24 cellular contexts compared by ENCODE assay signal in genomic region chr19:28009696-28010095, GRCh38.
DNase-seq lines count a peak whose midpoint lies in the region; ATAC-seq, FAIRE-seq and TF ChIP-seq lines count a peak whose summit lies in the region.
"Had no signal": no experiment of that assay in that cellular context is flagged by ENCODE, and none has a peak within 500 bp of the region (broad histone marks: within the 10 kb centered on the region; RNA-seq: fewer than 3 reads in every experiment).

No MANE protein-coding gene starts in this region.

- H3K36me3 ChIP-seq in GM12878 (ENCODE audit: control insufficient read depth in 2 of 2, insufficient read depth in 2 of 2, low read length in 1 of 2) (no peaks in the 10 kb centered on the region), mesenchymal stem cell (ENCODE audit: control insufficient read depth in 1 of 2, insufficient read depth in 2 of 2, low read depth in 1 of 2, low read length in 2 of 2) (no peaks in the 10 kb centered on the region), upper lobe of right lung (no peaks in the 10 kb centered on the region)
- no peaks in the 10 kb centered on the region for H3K36me3 ChIP-seq in effector memory CD4-positive, alpha-beta T cell (ENCODE audit: control insufficient read depth, insufficient read depth, low read length)
- H3K36me3 ChIP-seq: BLaER1 treated with 17β-estradiol and CSF1 and Interleukin-3, amounts not matched to agents 10 nM and 100 nM; breast epithelium; stomach had no signal

- H3K27ac ChIP-seq in GM12878 (ENCODE audit: control insufficient read depth, insufficient read depth), result no peak overlapping the region
- peak overlapping the region; percentile 59 for H3K27ac ChIP-seq in mesenchymal stem cell (ENCODE audit: low read length, poor library complexity, severe bottlenecking)
- no peak overlapping the region for H3K27ac ChIP-seq in upper lobe of right lung
- H3K27ac ChIP-seq in effector memory CD4-positive, alpha-beta T cell (ENCODE audit: insufficient read depth, low read length, poor library complexity, severe bottlenecking), result no peak overlapping the region
- H3K27ac ChIP-seq: 22Rv1; BLaER1 treated with 17β-estradiol and CSF1 and Interleukin-3, amounts not matched to agents 10 nM and 100 nM; breast epithelium; HL-60; stomach had no signal

- BruUV-seq in GM12878 (replicated peaks; lab: Mats Ljungman, UMichigan), result no TSS peak

- H3K79me2 ChIP-seq in GM12878 (ENCODE audit: control insufficient read depth, insufficient read depth, low read length), result no peaks in the 10 kb centered on the region

- no peak overlapping the region for H3K14ac ChIP-seq in mesenchymal stem cell (ENCODE audit: low read length in 2 of 2)

- no peak overlapping the region for H3K9ac ChIP-seq in GM12878 (ENCODE audit: control insufficient read depth, insufficient read depth, low read length)
- no peak overlapping the region for H3K9ac ChIP-seq in mesenchymal stem cell (ENCODE audit: low read length)
- H3K9ac ChIP-seq: BLaER1 treated with 17β-estradiol and CSF1 and Interleukin-3, amounts not matched to agents 10 nM and 100 nM had no signal

- H3K4me1 ChIP-seq in GM12878 (ENCODE audit: control insufficient read depth, insufficient read depth, low read length), result no peaks in the 10 kb centered on the region; the same call in 1 of the 2 replicates
- H3K4me1 ChIP-seq in mesenchymal stem cell (ENCODE audit: control insufficient read depth, insufficient read depth, low read depth, low read length), result peaks cover 7% of the 10 kb centered on the region
- H3K4me1 ChIP-seq in upper lobe of right lung, result no peaks in the 10 kb centered on the region
- H3K4me1 ChIP-seq in effector memory CD4-positive, alpha-beta T cell (ENCODE audit: control insufficient read depth, insufficient read depth, low read length, poor library complexity, severe bottlenecking), result no peaks in the 10 kb centered on the region
- H3K4me1 ChIP-seq: BLaER1 treated with 17β-estradiol and CSF1 and Interleukin-3, amounts not matched to agents 10 nM and 100 nM; breast epithelium had no signal

- intact Hi-C loops in Right ventricle myocardium inferior (cut with DNase I), result no loop called here
- intact Hi-C loops in cardiac septum (cut with DNase I), result no loop called here
- intact Hi-C loops in GM12878 (cut with micrococcal nuclease; ENCODE audit: unreplicated experiment), result loop anchor here (10.0 kb wide), 1 partner anchor 65 kb away; no protein-coding TSS in a partner anchor
- intact Hi-C loops in upper lobe of right lung (cut with DNase I), result no loop called here

- H3K4me2 ChIP-seq in GM12878 (ENCODE audit: control insufficient read depth, insufficient read depth), result no peak overlapping the region
- H3K4me2 ChIP-seq in mesenchymal stem cell (ENCODE audit: low read length, poor library complexity, severe bottlenecking), result no peak overlapping the region
- H3K4me2 ChIP-seq: BLaER1 treated with 17β-estradiol and CSF1 and Interleukin-3, amounts not matched to agents 10 nM and 100 nM had no signal

- no peak for FAIRE-seq in GM12878 (lab: Jason Lieb, UNC)
- FAIRE-seq: endothelial cell of umbilical vein, GM18507, keratinocyte had no signal

- no peak overlapping the region for H2BK120ac ChIP-seq in mesenchymal stem cell (ENCODE audit: low read depth, low read length)

- no peak overlapping the region for H3K27ac Mint-ChIP-seq in immature natural killer cell
- H3K27ac Mint-ChIP-seq: activated CD4-positive, alpha-beta T cell treated with anti-CD3 and anti-CD28 coated beads, Interleukin-2, amount 10 ng/mL, durations not matched to agents 7 days and 5 days; natural killer cell treated with Interleukin-12 subunit alpha and Interleukin-12 subunit beta and Interleukin-15 and Interleukin-18, amount 100 ng/mL, for 72 hours had no signal

- H3K9me3 ChIP-seq in GM12878 (replicated peaks; ENCODE audit: control insufficient read depth, insufficient read depth, low read length) (no peaks in the 10 kb centered on the region; the same call in 2 of the 3 replicates), mesenchymal stem cell (ENCODE audit: control insufficient read depth, low read length) (no peaks in the 10 kb centered on the region), upper lobe of right lung (no peaks in the 10 kb centered on the region)
- H3K9me3 ChIP-seq in effector memory CD4-positive, alpha-beta T cell (ENCODE audit: control insufficient read depth, low read length), result no peaks in the 10 kb centered on the region
- H3K9me3 ChIP-seq: breast epithelium, stomach had no signal

- no peaks in the 10 kb centered on the region for H3K36me3 Mint-ChIP-seq in immature natural killer cell
- H3K36me3 Mint-ChIP-seq: natural killer cell treated with Interleukin-12 subunit alpha and Interleukin-12 subunit beta and Interleukin-15 and Interleukin-18, amount 100 ng/mL, for 72 hours had no signal

- H3K4me3 ChIP-seq in GM12878 (no peak overlapping the region), mesenchymal stem cell (ENCODE audit: insufficient read depth in 1 of 2, low read depth in 1 of 2, low read length in 2 of 2) (no peak overlapping the region), upper lobe of right lung (no peak overlapping the region)
- H3K4me3 ChIP-seq in effector memory CD4-positive, alpha-beta T cell (ENCODE audit: insufficient read depth, low read depth, low read length, poor library complexity, severe bottlenecking), result no peak overlapping the region
- H3K4me3 ChIP-seq: BLaER1 treated with 17β-estradiol and CSF1 and Interleukin-3, amounts not matched to agents 10 nM and 100 nM; breast epithelium; stomach had no signal

- TF ChIP-seq POLR2A in GM12878 (IDR thresholded peaks at IDR 0.05; ENCODE audit: low read depth, low read length), result no peak

- TF ChIP-seq RAD21 in GM12878 (IDR thresholded peaks at IDR 0.05; ENCODE audit: insufficient read depth, low read depth, low read length), result no peak

- no peak for TF ChIP-seq EP300 in GM12878 (IDR thresholded peaks at IDR 0.05; ENCODE audit: borderline replicate concordance in 1 of 2, control insufficient read depth in 1 of 2, low read depth in 2 of 2, low read length in 2 of 2)

- H3K18ac ChIP-seq in mesenchymal stem cell (ENCODE audit: low read depth in 1 of 2, low read length in 2 of 2), result no peak overlapping the region

- no peaks in the 10 kb centered on the region for H3K4me1 Mint-ChIP-seq in immature natural killer cell
- H3K4me1 Mint-ChIP-seq: activated CD4-positive, alpha-beta T cell treated with anti-CD3 and anti-CD28 coated beads, Interleukin-2, amount 10 ng/mL, durations not matched to agents 7 days and 5 days had no signal

- in situ Hi-C loops in GM12878 (cut with MboI), result no loop called here

- no peak overlapping the region for H2BK12ac ChIP-seq in mesenchymal stem cell (ENCODE audit: low read length in 2 of 2)

- H3K27me3 ChIP-seq in GM12878 (replicated peaks in 1 of 2; ENCODE audit: control insufficient read depth in 2 of 2, insufficient read depth in 2 of 2, low read length in 1 of 2) (no peaks in the 10 kb centered on the region), mesenchymal stem cell (ENCODE audit: control insufficient read depth in 1 of 2, insufficient read depth in 1 of 2, low read length in 2 of 2) (peaks cover 0 to 45% of the 10 kb centered on the region in 2 experiments), upper lobe of right lung (no peaks in the 10 kb centered on the region)
- H3K27me3 ChIP-seq in effector memory CD4-positive, alpha-beta T cell (replicated peaks; ENCODE audit: control insufficient read depth, insufficient read depth, low read length, poor library complexity, severe bottlenecking), result no peaks in the 10 kb centered on the region
- H3K27me3 ChIP-seq: BLaER1 treated with 17β-estradiol and CSF1 and Interleukin-3, amounts not matched to agents 10 nM and 100 nM; breast epithelium; stomach had no signal

- POLR2A ChIA-PET in GM12878 (lab: Charles Lee), result no interaction called here

- H2BK15ac ChIP-seq in mesenchymal stem cell (ENCODE audit: low read depth, poor library complexity, severe bottlenecking), result no peak overlapping the region

- RAD21 ChIA-PET in GM12878 (lab: Charles Lee; ENCODE audit: unreplicated experiment), result interaction anchor here (0.7 to 3.1 kb wide), 5 partner anchors 14 to 207 kb away, joined by 3 to 12 read pairs (median 9); no protein-coding TSS in a partner anchor

- peaks cover 0 to 2% (median 0%) of the 10 kb centered on the region in 6 donors for H3K9me3 Mint-ChIP-seq in immature natural killer cell

- ATAC-seq in Right ventricle myocardium inferior (peak; percentile 44), GM12878 (peak; percentile 58), upper lobe of right lung (peak; percentile 44)
- ATAC-seq: natural killer cell treated with Interleukin-12 subunit alpha and Interleukin-12 subunit beta and Interleukin-15 and Interleukin-18, amount 100 ng/mL, for 72 hours had no signal

- no peak overlapping the region for H2AK5ac ChIP-seq in mesenchymal stem cell (ENCODE audit: low read length, severe bottlenecking)

- DNase-seq in Right ventricle myocardium inferior (ENCODE audit: missing footprints) (no peak), cardiac septum (ENCODE audit: low spot score) (no peak), GM12878 (ENCODE audit: low read depth, low spot score) (no peak), mesenchymal stem cell (no peak), upper lobe of right lung (no peak), DMS79 treated with DMSO at 0.1 percent for 48 hours (lab: John Stamatoyannopoulos, UW) (no peak), immature natural killer cell (no peak)
- no peak for DNase-seq in effector memory CD4-positive, alpha-beta T cell
- DNase-seq: activated CD4-positive, alpha-beta T cell treated with anti-CD3 and anti-CD28 coated beads, Interleukin-2, amount 10 ng/mL, durations not matched to agents 7 days and 5 days; Calu3; hippocampal formation; NCI-H146; NCI-H748 treated with DMSO at 0.1 percent for 48 hours; SIG-M5; stimulated activated CD4-positive, alpha-beta T cell treated with anti-CD3 and anti-CD28 coated beads, Interleukin-4, amount 100 ng/mL, for 24 hours; stomach had no signal

- H3K79me1 ChIP-seq in mesenchymal stem cell (replicated peaks; ENCODE audit: low read length, poor library complexity, severe bottlenecking), result no peaks in the 10 kb centered on the region

- H3K4ac ChIP-seq in mesenchymal stem cell (ENCODE audit: low read depth in 1 of 2, low read length in 2 of 2), result no peak overlapping the region

- no peak overlapping the region for H4K91ac ChIP-seq in mesenchymal stem cell (ENCODE audit: low read length)

- CTCF ChIA-PET in GM12878 (lab: Yijun Ruan, JAX), result interaction anchor here (1.4 to 2.5 kb wide), 3 partner anchors 13 to 36 kb away, joined by 3 to 7 read pairs (median 5); no protein-coding TSS in a partner anchor

- H3K27me3 Mint-ChIP-seq in immature natural killer cell (ENCODE audit: low read depth in 3 of 3), result peaks cover 0 to 6% (median 0%) of the 10 kb centered on the region in 3 donors
- H3K27me3 Mint-ChIP-seq: activated CD4-positive, alpha-beta T cell treated with anti-CD3 and anti-CD28 coated beads, Interleukin-2, amount 10 ng/mL, durations not matched to agents 7 days and 5 days; natural killer cell treated with Interleukin-12 subunit alpha and Interleukin-12 subunit beta and Interleukin-15 and Interleukin-18, amount 100 ng/mL, for 72 hours had no signal

- H2AFZ ChIP-seq in GM12878 (ENCODE audit: control insufficient read depth, low read depth, low read length), result no peak overlapping the region
- no peak overlapping the region for H2AFZ ChIP-seq in mesenchymal stem cell (ENCODE audit: low read depth, low read length)

- no peak overlapping the region for H4K8ac ChIP-seq in mesenchymal stem cell (ENCODE audit: low read length)

- no peaks in the 10 kb centered on the region for H4K20me1 ChIP-seq in GM12878 (ENCODE audit: control insufficient read depth, insufficient read depth)
- H4K20me1 ChIP-seq: BLaER1 treated with 17β-estradiol and CSF1 and Interleukin-3, amounts not matched to agents 10 nM and 100 nM had no signal

- no peak overlapping the region for H3K4me3 Mint-ChIP-seq in immature natural killer cell
- H3K4me3 Mint-ChIP-seq: activated CD4-positive, alpha-beta T cell treated with anti-CD3 and anti-CD28 coated beads, Interleukin-2, amount 10 ng/mL, durations not matched to agents 7 days and 5 days; natural killer cell treated with Interleukin-12 subunit alpha and Interleukin-12 subunit beta and Interleukin-15 and Interleukin-18, amount 100 ng/mL, for 72 hours had no signal

- under 1% methylated on average over 4 of the region's 4 CpGs for WGBS in GM12878 (ENCODE audit: insufficient coverage, insufficient replicate concordance, low lambda C conversion rate, missing lambda C conversion rate)
- WGBS in mesenchymal stem cell, result 53% methylated on average over 4 of the region's 4 CpGs

- no peak overlapping the region for H3K23ac ChIP-seq in mesenchymal stem cell (ENCODE audit: low read length in 2 of 2)

- SMC1A ChIA-PET in GM12878 (lab: Charles Lee; ENCODE audit: uncharacterized antibody, unreplicated experiment), result interaction anchor here (1.2 to 7.2 kb wide), 7 partner anchors 16 to 206 kb away, joined by 3 to 65 read pairs (median 10); no protein-coding TSS in a partner anchor

- TF ChIP-seq CTCF in GM12878 (IDR thresholded peaks at IDR 0.05 in 2 of 3, conservative IDR thresholded peaks at IDR 0.05 in 1 of 3; ENCODE audit: control insufficient read depth in 2 of 3, extremely low read depth in 1 of 3, insufficient read depth in 1 of 3, low read depth in 3 of 3, low read length in 3 of 3) (no peak), upper lobe of right lung (IDR thresholded peaks at IDR 0.05) (no peak)

- no peak overlapping the region for H2BK5ac ChIP-seq in mesenchymal stem cell (ENCODE audit: low read depth, low read length, poor library complexity, severe bottlenecking)
